ENCODE assay signal across 13 cellular contexts in the genomic region with DNA sequence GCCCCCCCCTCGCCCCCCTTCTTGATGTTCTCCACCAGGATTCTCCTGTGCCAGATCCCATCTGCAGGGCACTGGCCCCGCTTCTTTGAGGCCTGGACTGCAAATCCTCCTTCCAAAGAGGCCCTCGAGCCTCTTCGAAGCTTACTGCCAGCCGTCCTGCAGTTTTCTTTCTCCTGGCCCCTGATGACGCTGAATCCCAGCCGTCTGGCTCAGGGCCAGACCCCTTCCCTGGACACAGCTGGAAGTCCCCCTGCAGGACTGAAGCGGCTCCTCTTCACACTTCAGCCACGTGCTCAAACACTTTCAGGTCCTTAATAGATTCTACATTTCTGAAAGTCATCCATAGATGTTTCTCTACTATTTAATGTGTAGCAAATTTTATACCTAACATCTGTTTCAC.
DNase-seq lines count a peak whose midpoint lies in the region; ATAC-seq and TF ChIP-seq lines count a peak whose summit lies in the region.
"Had no signal": no experiment of that assay in that cellular context is flagged by ENCODE, and none has a peak within 500 bp of the region (broad histone marks: within the 10 kb centered on the region; RNA-seq: fewer than 3 reads in every experiment).

No MANE protein-coding gene starts in this region.

- H3K4me1 Mint-ChIP-seq in effector memory CD8-positive, alpha-beta T cell (ENCODE audit: low read depth in 2 of 2), result peaks cover 8 to 14% of the 10 kb centered on the region in 2 donors
- H3K4me1 Mint-ChIP-seq in nephron, result peaks cover 44% of the 10 kb centered on the region

- TF ChIP-seq CTCF in DOHH2 (IDR thresholded peaks at IDR 0.05; ENCODE audit: low read depth, low read length, poor library complexity, severe bottlenecking) (no peak), nephron (IDR thresholded peaks at IDR 0.05; ENCODE audit: unreplicated experiment in 3 of 3) (no peak)

- H3K4me3 Mint-ChIP-seq in effector memory CD8-positive, alpha-beta T cell, result no peak overlapping the region
- no peak overlapping the region for H3K4me3 Mint-ChIP-seq in nephron
- H3K4me3 Mint-ChIP-seq: activated naive CD8-positive, alpha-beta T cell had no signal

- H4K20me1 ChIP-seq in DOHH2 (ENCODE audit: control insufficient read depth, insufficient read depth, low read depth, low read length), result peaks cover 4% of the 10 kb centered on the region; the same call in 1 of the 2 replicates

- H3K36me3 ChIP-seq in DOHH2 (ENCODE audit: control insufficient read depth, low read length), result peaks cover 71% of the 10 kb centered on the region

- peak overlapping the region; percentile 93; the same call in 1 of the 2 replicates for H3K27ac ChIP-seq in DOHH2 (ENCODE audit: low read depth, low read length)
- H3K27ac ChIP-seq: esophagus squamous epithelium, PC-9 had no signal

- peaks cover 34% of the 10 kb centered on the region for H3F3A ChIP-seq in DOHH2 (ENCODE audit: control insufficient read depth, insufficient read depth)

- ATAC-seq in effector memory CD8-positive, alpha-beta T cell (replicated peaks), result no peak
- ATAC-seq in HG03108 (IDR thresholded peaks at IDR 0.05; ENCODE audit: unreplicated experiment), result no peak
- no peak for ATAC-seq in GM18517 (IDR thresholded peaks at IDR 0.05; ENCODE audit: unreplicated experiment)

- H3K27me3 ChIP-seq in DOHH2 (ENCODE audit: control insufficient read depth, low read length), result no peaks in the 10 kb centered on the region
- H3K27me3 ChIP-seq: esophagus squamous epithelium had no signal

- H3K4me3 ChIP-seq in DOHH2 (ENCODE audit: low read length), result no peak overlapping the region
- H3K4me3 ChIP-seq: esophagus squamous epithelium, PC-9 had no signal

- peaks cover 22% of the 10 kb centered on the region for H3K36me3 Mint-ChIP-seq in effector memory CD8-positive, alpha-beta T cell (ENCODE audit: insufficient read depth)
- H3K36me3 Mint-ChIP-seq in nephron (ENCODE audit: low read depth), result peaks cover 68% of the 10 kb centered on the region

- H3K9me3 Mint-ChIP-seq in effector memory CD8-positive, alpha-beta T cell, result peaks cover 0 to 2% of the 10 kb centered on the region in 2 donors
- peaks cover 3% of the 10 kb centered on the region for H3K9me3 Mint-ChIP-seq in nephron

- no peaks in the 10 kb centered on the region for H3K9me2 ChIP-seq in DOHH2 (replicated peaks; ENCODE audit: control insufficient read depth, low read length)

- H3K4me2 ChIP-seq in DOHH2 (ENCODE audit: low read length), result peak overlapping the region; percentile 68
- H3K4me2 ChIP-seq: PC-9 had no signal

- peak overlapping the region; percentile 28 to 65 for H3K27ac Mint-ChIP-seq in effector memory CD8-positive, alpha-beta T cell
- peak overlapping the region; percentile 68 to 85 (median 79) for H3K27ac Mint-ChIP-seq in nephron
- H3K27ac Mint-ChIP-seq: activated naive CD8-positive, alpha-beta T cell had no signal

- no peaks in the 10 kb centered on the region for H3K27me3 Mint-ChIP-seq in effector memory CD8-positive, alpha-beta T cell
- H3K27me3 Mint-ChIP-seq in nephron (ENCODE audit: low read depth), result no peaks in the 10 kb centered on the region
- H3K27me3 Mint-ChIP-seq: activated naive CD8-positive, alpha-beta T cell had no signal

- H3K9me3 ChIP-seq in DOHH2 (ENCODE audit: control insufficient read depth, insufficient read depth, low read length), result peaks cover 5% of the 10 kb centered on the region; the same call in 1 of the 2 replicates
- H3K9me3 ChIP-seq: esophagus squamous epithelium had no signal

- DNase-seq in NCI-H2196 (lab: John Stamatoyannopoulos, UW; ENCODE audit: unreplicated experiment), result peak; percentile 32
- no peak for DNase-seq in effector memory CD8-positive, alpha-beta T cell
- no peak for DNase-seq in HPDE6-E6E7 (ENCODE audit: extremely low spot score)
- no peak for DNase-seq in DMS153 treated with DMSO at 0.1 percent for 48 hours (lab: John Stamatoyannopoulos, UW; ENCODE audit: unreplicated experiment)
- DNase-seq: esophagus squamous epithelium, GDM1, Karpas-422, PC-9 had no signal

- peaks cover 57% of the 10 kb centered on the region for H3K79me2 ChIP-seq in DOHH2 (ENCODE audit: control insufficient read depth, low read length)

- H3K4me1 ChIP-seq in DOHH2 (ENCODE audit: control insufficient read depth, low read length), result peaks cover 94% of the 10 kb centered on the region
